Comparison of ENCODE assay signal across 11 cellular contexts in genomic region chr5:157729858-157730257, GRCh38. TPM values are rescaled to one million over a fixed set of nuclear protein-coding genes. Genes with fewer than 3 reads are reported as not detected.
A peak's percentile ranks its signal among the peaks of the same experiment; 100 is the strongest.
DNase-seq lines count a peak whose midpoint lies in the region; ATAC-seq and TF ChIP-seq lines count a peak whose summit lies in the region.
"Had no signal": no experiment of that assay in that cellular context is flagged by ENCODE, and none has a peak within 500 bp of the region (broad histone marks: within the 10 kb centered on the region; RNA-seq: fewer than 3 reads in every experiment).

No MANE protein-coding gene starts in this region.

- CTCF ChIA-PET in activated CD8-positive, alpha-beta T cell treated with anti-CD3 and anti-CD28 coated beads for 36 hours (lab: Charles Lee), result interaction anchor here (2.2 kb wide), 1 partner anchor 11 kb away, joined by 10 read pairs; no protein-coding TSS in a partner anchor
- CTCF ChIA-PET in activated CD8-positive, alpha-beta T cell treated with anti-CD3 and anti-CD28 coated beads, Interleukin-2, amount 10 ng/mL, durations not matched to agents 7 days and 5 days (lab: Charles Lee), result interaction anchor here (1.0 to 5.7 kb wide), 3 partner anchors 12 to 260 kb away, joined by 3 to 85 read pairs (median 19); partner anchors contain the start of gene LSM11
- CTCF ChIA-PET in HEK293T (lab: Yijun Ruan, JAX), result no interaction called here

- no peak overlapping the region for H3K4me3 Mint-ChIP-seq in activated CD8-positive, alpha-beta T cell treated with anti-CD3 and anti-CD28 coated beads for 36 hours
- H3K4me3 Mint-ChIP-seq in activated CD8-positive, alpha-beta T cell treated with anti-CD3 and anti-CD28 coated beads, Interleukin-2, amount 10 ng/mL, durations not matched to agents 7 days and 5 days, result no peak overlapping the region
- peak overlapping the region; percentile 31 for H3K4me3 Mint-ChIP-seq in stimulated activated memory B cell treated with anti-CD40 and anti-IgM and Interleukin-4, amounts not matched to agents 10 μg/mL and 1 μg/mL and 100 μg/mL, for 72 hours

- DNase-seq in activated CD8-positive, alpha-beta T cell treated with anti-CD3 and anti-CD28 coated beads for 36 hours, result no peak
- no peak for DNase-seq in activated CD8-positive, alpha-beta T cell treated with anti-CD3 and anti-CD28 coated beads, Interleukin-2, amount 10 ng/mL, durations not matched to agents 7 days and 5 days
- DNase-seq in activated gamma-delta T cell treated with Interleukin-2 at 50 U/mL for 16 hours (no peak), iPS-NIHi7 (ENCODE audit: extremely low spot score) (no peak), HEK293T (ENCODE audit: extremely low spot score) (no peak)
- DNase-seq: islet precursor cell, NCI-H748 treated with DMSO at 0.1 percent for 48 hours had no signal

- no peak for TF ChIP-seq CTCF in activated CD8-positive, alpha-beta T cell treated with anti-CD3 and anti-CD28 coated beads for 36 hours (IDR thresholded peaks at IDR 0.05)

- intact Hi-C loops in activated CD8-positive, alpha-beta T cell treated with anti-CD3 and anti-CD28 coated beads for 36 hours (cut with micrococcal nuclease), result loop anchor here (2.0 kb wide), 1 partner anchor 123 kb away; no protein-coding TSS in a partner anchor

- peaks cover 16% of the 10 kb centered on the region for H3K36me3 Mint-ChIP-seq in activated CD8-positive, alpha-beta T cell treated with anti-CD3 and anti-CD28 coated beads for 36 hours (ENCODE audit: low read depth)
- H3K36me3 Mint-ChIP-seq in activated CD8-positive, alpha-beta T cell treated with anti-CD3 and anti-CD28 coated beads, Interleukin-2, amount 10 ng/mL, durations not matched to agents 7 days and 5 days (ENCODE audit: low read depth), result peaks cover 12% of the 10 kb centered on the region
- H3K36me3 Mint-ChIP-seq in stimulated activated memory B cell treated with anti-CD40 and anti-IgM and Interleukin-4, amounts not matched to agents 10 μg/mL and 1 μg/mL and 100 μg/mL, for 72 hours, result peaks cover 19% of the 10 kb centered on the region

- peaks cover 2% of the 10 kb centered on the region for H3K9me3 Mint-ChIP-seq in activated CD8-positive, alpha-beta T cell treated with anti-CD3 and anti-CD28 coated beads for 36 hours
- H3K9me3 Mint-ChIP-seq in activated CD8-positive, alpha-beta T cell treated with anti-CD3 and anti-CD28 coated beads, Interleukin-2, amount 10 ng/mL, durations not matched to agents 7 days and 5 days (ENCODE audit: insufficient read depth), result no peaks in the 10 kb centered on the region
- H3K9me3 Mint-ChIP-seq in stimulated activated memory B cell treated with anti-CD40 and anti-IgM and Interleukin-4, amounts not matched to agents 10 μg/mL and 1 μg/mL and 100 μg/mL, for 72 hours, result no peaks in the 10 kb centered on the region

- peak; percentile 46 for ATAC-seq in activated CD8-positive, alpha-beta T cell treated with anti-CD3 and anti-CD28 coated beads for 36 hours
- no peak for ATAC-seq in activated CD8-positive, alpha-beta T cell treated with anti-CD3 and anti-CD28 coated beads, Interleukin-2, amount 10 ng/mL, durations not matched to agents 7 days and 5 days
- ATAC-seq in GM21576 (IDR thresholded peaks at IDR 0.05; ENCODE audit: unreplicated experiment) (peak; percentile 70), HG03196 (IDR thresholded peaks at IDR 0.05; ENCODE audit: unreplicated experiment) (peak; percentile 78)
- peak; percentile 81 for ATAC-seq in stimulated activated memory B cell treated with anti-CD40 and anti-IgM and Interleukin-4, amounts not matched to agents 10 μg/mL and 1 μg/mL and 100 μg/mL, for 72 hours
- ATAC-seq: A549 had no signal

- no peaks in the 10 kb centered on the region for H3K27me3 Mint-ChIP-seq in activated CD8-positive, alpha-beta T cell treated with anti-CD3 and anti-CD28 coated beads for 36 hours
- no peaks in the 10 kb centered on the region for H3K27me3 Mint-ChIP-seq in activated CD8-positive, alpha-beta T cell treated with anti-CD3 and anti-CD28 coated beads, Interleukin-2, amount 10 ng/mL, durations not matched to agents 7 days and 5 days (ENCODE audit: low read depth)
- H3K27me3 Mint-ChIP-seq in stimulated activated memory B cell treated with anti-CD40 and anti-IgM and Interleukin-4, amounts not matched to agents 10 μg/mL and 1 μg/mL and 100 μg/mL, for 72 hours, result no peaks in the 10 kb centered on the region

- H3K27ac Mint-ChIP-seq in activated CD8-positive, alpha-beta T cell treated with anti-CD3 and anti-CD28 coated beads for 36 hours, result no peak overlapping the region
- H3K27ac Mint-ChIP-seq in activated CD8-positive, alpha-beta T cell treated with anti-CD3 and anti-CD28 coated beads, Interleukin-2, amount 10 ng/mL, durations not matched to agents 7 days and 5 days, result no peak overlapping the region
- peak overlapping the region; percentile 98 for H3K27ac Mint-ChIP-seq in stimulated activated memory B cell treated with anti-CD40 and anti-IgM and Interleukin-4, amounts not matched to agents 10 μg/mL and 1 μg/mL and 100 μg/mL, for 72 hours

- POLR2A ChIA-PET in activated CD8-positive, alpha-beta T cell treated with anti-CD3 and anti-CD28 coated beads for 36 hours (lab: Charles Lee), result interaction anchor here (1.1 kb wide), 1 partner anchor 123 kb away, joined by 4 read pairs; no protein-coding TSS in a partner anchor
- POLR2A ChIA-PET in activated CD8-positive, alpha-beta T cell treated with anti-CD3 and anti-CD28 coated beads, Interleukin-2, amount 10 ng/mL, durations not matched to agents 7 days and 5 days (lab: Charles Lee), result no interaction called here
- POLR2A ChIA-PET in HEK293T (lab: Yijun Ruan, JAX), result no interaction called here

- H3K4me1 Mint-ChIP-seq in activated CD8-positive, alpha-beta T cell treated with anti-CD3 and anti-CD28 coated beads for 36 hours (ENCODE audit: low read depth), result peaks cover 28% of the 10 kb centered on the region
- H3K4me1 Mint-ChIP-seq in activated CD8-positive, alpha-beta T cell treated with anti-CD3 and anti-CD28 coated beads, Interleukin-2, amount 10 ng/mL, durations not matched to agents 7 days and 5 days (ENCODE audit: low read depth), result peaks cover 20% of the 10 kb centered on the region
- H3K4me1 Mint-ChIP-seq in stimulated activated memory B cell treated with anti-CD40 and anti-IgM and Interleukin-4, amounts not matched to agents 10 μg/mL and 1 μg/mL and 100 μg/mL, for 72 hours, result peaks cover 60% of the 10 kb centered on the region

TF ChIP-seq in HEK293T, 16 proteins besides CTCF, POLR2A, EP300 and RAD21:
- TF ChIP-seq FOXA1 (IDR thresholded peaks at IDR 0.05) (no peak), SP1 (IDR thresholded peaks at IDR 0.05) (no peak), CTBP1 (IDR thresholded peaks at IDR 0.05; ENCODE audit: borderline replicate concordance) (no peak), FOXM1 (IDR thresholded peaks at IDR 0.05; ENCODE audit: borderline replicate concordance) (no peak), TARDBP (IDR thresholded peaks at IDR 0.05) (no peak), L3MBTL2 (conservative IDR thresholded peaks at IDR 0.05) (no peak), NFRKB (IDR thresholded peaks at IDR 0.05) (no peak)
TF ChIP-seq in HEK293T: peak in this region for 0.

RNA-seq across cellular contexts. Expression of gene THG1L, which starts 1.4 kb away (rescaled TPM):
- total RNA-seq in activated CD8-positive, alpha-beta T cell treated with anti-CD3 and anti-CD28 coated beads for 36 hours, result 10 to 100 TPM; 24.9 to 26.6 TPM
- total RNA-seq in activated CD8-positive, alpha-beta T cell treated with anti-CD3 and anti-CD28 coated beads, Interleukin-2, amount 10 ng/mL, durations not matched to agents 7 days and 5 days, result 10 to 100 TPM; 12.4 to 13.4 TPM

RNA-seq across cellular contexts. Expression of gene LSM11, which starts 13.7 kb away (rescaled TPM):
- total RNA-seq in activated CD8-positive, alpha-beta T cell treated with anti-CD3 and anti-CD28 coated beads for 36 hours, result 1 to 10 TPM; 7.0 to 7.3 TPM
- 1 to 10 TPM; 5.7 to 5.8 TPM for total RNA-seq in activated CD8-positive, alpha-beta T cell treated with anti-CD3 and anti-CD28 coated beads, Interleukin-2, amount 10 ng/mL, durations not matched to agents 7 days and 5 days

RNA-seq across cellular contexts. Expression of gene C5orf52, which starts 58.5 kb away (rescaled TPM):
- total RNA-seq in activated CD8-positive, alpha-beta T cell treated with anti-CD3 and anti-CD28 coated beads for 36 hours, result not detected
- not detected for total RNA-seq in activated CD8-positive, alpha-beta T cell treated with anti-CD3 and anti-CD28 coated beads, Interleukin-2, amount 10 ng/mL, durations not matched to agents 7 days and 5 days
